28 cellular contexts compared by ENCODE assay signal in genomic region chr13:66926200-66926850, GRCh38.
DNase-seq lines count a peak whose midpoint lies in the region; TF ChIP-seq lines count a peak whose summit lies in the region.
"Had no signal": no experiment of that assay in that cellular context is flagged by ENCODE, and none has a peak within 500 bp of the region (broad histone marks: within the 10 kb centered on the region; RNA-seq: fewer than 3 reads in every experiment).

No MANE protein-coding gene starts in this region.

- H3K36me3 Mint-ChIP-seq in HFFc6 (ENCODE audit: low read depth) (no peaks in the 10 kb centered on the region), CD14-positive monocyte (no peaks in the 10 kb centered on the region)

- TF ChIP-seq CTCF in HFFc6 (IDR thresholded peaks at IDR 0.05) (no peak), tibial nerve (IDR thresholded peaks at IDR 0.05) (no peak), CD14-positive monocyte (IDR thresholded peaks at IDR 0.05) (no peak)

- peak overlapping the region; percentile 87 for H3K27ac ChIP-seq in epithelial cell of prostate
- H3K27ac ChIP-seq in tibial nerve, result no peak overlapping the region
- H3K27ac ChIP-seq: C4-2B, cardiac muscle cell, lower lobe of right lung, thoracic aorta had no signal

- TF ChIP-seq POLR2A in tibial nerve (IDR thresholded peaks at IDR 0.05), result no peak

- POLR2A ChIA-PET in HEK293T (lab: Yijun Ruan, JAX), result interaction anchor here (0.9 to 1.6 kb wide), 4 partner anchors 10 to 310 kb away, joined by 3 to 5 read pairs (median 3); no protein-coding TSS in a partner anchor

- no peak overlapping the region for H3K4me3 Mint-ChIP-seq in HFFc6
- no peak overlapping the region for H3K4me3 Mint-ChIP-seq in CD14-positive monocyte
- H3K4me3 Mint-ChIP-seq: activated naive CD4-positive, alpha-beta T cell treated with anti-CD3 and anti-CD28 coated beads for 36 hours; activated T-cell treated with anti-CD3 and anti-CD28 coated beads, Interleukin-2, amount 50 U/mL, for 4 hours; endodermal cell; nephron; T-helper 1 cell treated with Interleukin-12 subunit alpha and Interleukin-12 subunit beta and Interleukin-4 antibody, amounts not matched to agents 30 μg/mL and 1 μg/mL, for 36 hours had no signal

- peak; percentile 23 for DNase-seq in D341Med (ENCODE audit: low spot score)
- no peak for DNase-seq in HEK293T (ENCODE audit: extremely low spot score)
- peak; percentile 93 for DNase-seq in NCI-H82 treated with DMSO at 0.1 percent for 48 hours (lab: John Stamatoyannopoulos, UW; ENCODE audit: unreplicated experiment)
- no peak for DNase-seq in epithelial cell of prostate (ENCODE audit: low read depth, low spot score)
- DNase-seq in HFFc6, result no peak
- no peak for DNase-seq in DMS79 (lab: John Stamatoyannopoulos, UW)
- no peak for DNase-seq in tibial nerve (ENCODE audit: low spot score in 2 of 2)
- no peak for DNase-seq in CD14-positive monocyte (ENCODE audit: low spot score)
- DNase-seq: activated CD4-positive, alpha-beta T cell treated with anti-CD3 and anti-CD28 coated beads for 48 hours; activated naive CD4-positive, alpha-beta T cell treated with anti-CD3 and anti-CD28 coated beads for 36 hours; activated T-cell treated with anti-CD3 and anti-CD28 coated beads, Interleukin-2, amount 50 U/mL, for 4 hours; amniotic stem cell; Calu3; cortex of kidney; endodermal cell; HCEC 1CT; kidney; lower lobe of right lung; mucosa of descending colon; NCI-H187; NCI-H2227 treated with DMSO at 0.1 percent for 48 hours; posterior cingulate gyrus; stimulated activated naive CD8-positive, alpha-beta T cell treated with anti-CD3 and anti-CD28 coated beads, Interleukin-15, Interleukin-2, amounts not matched to agents 100 U/mL and 50 U/mL, for 24 hours had no signal

- H3K9me3 ChIP-seq in tibial nerve, result no peaks in the 10 kb centered on the region
- H3K9me3 ChIP-seq: lower lobe of right lung, mucosa of descending colon, thoracic aorta had no signal

- 80 to 83% methylated on average over 4 of the region's 4 CpGs for WGBS in tibial nerve, 2 donors

- CTCF ChIA-PET in HEK293T (lab: Yijun Ruan, JAX), result interaction anchor here (0.6 to 1.1 kb wide), 6 partner anchors 18 to 166 kb away, joined by 3 read pairs; no protein-coding TSS in a partner anchor

- H3K27me3 Mint-ChIP-seq in HFFc6 (ENCODE audit: insufficient read depth) (no peaks in the 10 kb centered on the region), CD14-positive monocyte (ENCODE audit: low read depth in 3 of 3) (no peaks in the 10 kb centered on the region)

- no peaks in the 10 kb centered on the region for H3K36me3 ChIP-seq in tibial nerve
- H3K36me3 ChIP-seq: cardiac muscle cell, lower lobe of right lung, thoracic aorta had no signal

- H3K9me3 Mint-ChIP-seq in HFFc6 (no peaks in the 10 kb centered on the region), CD14-positive monocyte (peaks cover 0 to 3% (median 0%) of the 10 kb centered on the region in 7 donors)
- H3K9me3 Mint-ChIP-seq: activated naive CD4-positive, alpha-beta T cell treated with anti-CD3 and anti-CD28 coated beads for 36 hours; endodermal cell; nephron; T-helper 1 cell treated with Interleukin-12 subunit alpha and Interleukin-12 subunit beta and Interleukin-4 antibody, amounts not matched to agents 30 μg/mL and 1 μg/mL, for 36 hours had no signal

- intact Hi-C loops in CD14-positive monocyte (cut with micrococcal nuclease), result no loop called here

- H3K27me3 ChIP-seq in tibial nerve, result no peaks in the 10 kb centered on the region
- H3K27me3 ChIP-seq: cardiac muscle cell had no signal

- TF ChIP-seq EP300 in tibial nerve (IDR thresholded peaks at IDR 0.05), result no peak

- H3K4me1 ChIP-seq in tibial nerve, result peaks cover 0 to 4% (median 0%) of the 10 kb centered on the region in 4 donors
- H3K4me1 ChIP-seq: lower lobe of right lung had no signal

- no peaks in the 10 kb centered on the region for H3K4me1 Mint-ChIP-seq in HFFc6 (ENCODE audit: low read depth)
- H3K4me1 Mint-ChIP-seq in CD14-positive monocyte, result no peaks in the 10 kb centered on the region
- H3K4me1 Mint-ChIP-seq: nephron had no signal

- no peak overlapping the region for H3K4me3 ChIP-seq in tibial nerve
- H3K4me3 ChIP-seq: cardiac muscle cell, lower lobe of right lung, mucosa of descending colon, thoracic aorta had no signal

- no peak overlapping the region for H3K27ac Mint-ChIP-seq in HFFc6
- H3K27ac Mint-ChIP-seq in CD14-positive monocyte, result no peak overlapping the region
- H3K27ac Mint-ChIP-seq: activated naive CD4-positive, alpha-beta T cell treated with anti-CD3 and anti-CD28 coated beads for 36 hours; endodermal cell; T-helper 1 cell treated with Interleukin-12 subunit alpha and Interleukin-12 subunit beta and Interleukin-4 antibody, amounts not matched to agents 30 μg/mL and 1 μg/mL, for 36 hours had no signal

TF ChIP-seq in HEK293T, 16 proteins besides CTCF, POLR2A, EP300 and RAD21:
- TF ChIP-seq TARDBP (IDR thresholded peaks at IDR 0.05) (no peak), FOXA1 (IDR thresholded peaks at IDR 0.05) (no peak), SP1 (IDR thresholded peaks at IDR 0.05) (no peak), SUZ12 (IDR thresholded peaks at IDR 0.05) (no peak), L3MBTL2 (conservative IDR thresholded peaks at IDR 0.05) (no peak), PKNOX1 (IDR thresholded peaks at IDR 0.05) (peak; percentile 86), BHLHE40 (IDR thresholded peaks at IDR 0.05; ENCODE audit: borderline replicate concordance) (no peak)

Comparison
In these comparisons a context has a peak if more than half of its experiments do, and no peak if none do; other contexts are left out.
1. DNase-seq: peak in D341Med (single experiment) and NCI-H82 treated with DMSO at 0.1 percent for 48 hours (single experiment); none in HEK293T (single experiment), epithelial cell of prostate (single experiment), HFFc6 (single experiment), DMS79 (single experiment), tibial nerve (0 of 2) and CD14-positive monocyte (single experiment).